ENCODE assay signal across 1 cellular context in genomic region chr16:24113115-24113745, GRCh38.
A peak's percentile ranks its signal among the peaks of the same experiment; 100 is the strongest.
TF ChIP-seq lines count a peak whose summit lies in the region.

No MANE protein-coding gene starts in this region.

TF ChIP-seq in K562, 482 proteins besides CTCF, POLR2A, EP300 and RAD21 (continued from another document):
- TF ChIP-seq, protein P1, sequence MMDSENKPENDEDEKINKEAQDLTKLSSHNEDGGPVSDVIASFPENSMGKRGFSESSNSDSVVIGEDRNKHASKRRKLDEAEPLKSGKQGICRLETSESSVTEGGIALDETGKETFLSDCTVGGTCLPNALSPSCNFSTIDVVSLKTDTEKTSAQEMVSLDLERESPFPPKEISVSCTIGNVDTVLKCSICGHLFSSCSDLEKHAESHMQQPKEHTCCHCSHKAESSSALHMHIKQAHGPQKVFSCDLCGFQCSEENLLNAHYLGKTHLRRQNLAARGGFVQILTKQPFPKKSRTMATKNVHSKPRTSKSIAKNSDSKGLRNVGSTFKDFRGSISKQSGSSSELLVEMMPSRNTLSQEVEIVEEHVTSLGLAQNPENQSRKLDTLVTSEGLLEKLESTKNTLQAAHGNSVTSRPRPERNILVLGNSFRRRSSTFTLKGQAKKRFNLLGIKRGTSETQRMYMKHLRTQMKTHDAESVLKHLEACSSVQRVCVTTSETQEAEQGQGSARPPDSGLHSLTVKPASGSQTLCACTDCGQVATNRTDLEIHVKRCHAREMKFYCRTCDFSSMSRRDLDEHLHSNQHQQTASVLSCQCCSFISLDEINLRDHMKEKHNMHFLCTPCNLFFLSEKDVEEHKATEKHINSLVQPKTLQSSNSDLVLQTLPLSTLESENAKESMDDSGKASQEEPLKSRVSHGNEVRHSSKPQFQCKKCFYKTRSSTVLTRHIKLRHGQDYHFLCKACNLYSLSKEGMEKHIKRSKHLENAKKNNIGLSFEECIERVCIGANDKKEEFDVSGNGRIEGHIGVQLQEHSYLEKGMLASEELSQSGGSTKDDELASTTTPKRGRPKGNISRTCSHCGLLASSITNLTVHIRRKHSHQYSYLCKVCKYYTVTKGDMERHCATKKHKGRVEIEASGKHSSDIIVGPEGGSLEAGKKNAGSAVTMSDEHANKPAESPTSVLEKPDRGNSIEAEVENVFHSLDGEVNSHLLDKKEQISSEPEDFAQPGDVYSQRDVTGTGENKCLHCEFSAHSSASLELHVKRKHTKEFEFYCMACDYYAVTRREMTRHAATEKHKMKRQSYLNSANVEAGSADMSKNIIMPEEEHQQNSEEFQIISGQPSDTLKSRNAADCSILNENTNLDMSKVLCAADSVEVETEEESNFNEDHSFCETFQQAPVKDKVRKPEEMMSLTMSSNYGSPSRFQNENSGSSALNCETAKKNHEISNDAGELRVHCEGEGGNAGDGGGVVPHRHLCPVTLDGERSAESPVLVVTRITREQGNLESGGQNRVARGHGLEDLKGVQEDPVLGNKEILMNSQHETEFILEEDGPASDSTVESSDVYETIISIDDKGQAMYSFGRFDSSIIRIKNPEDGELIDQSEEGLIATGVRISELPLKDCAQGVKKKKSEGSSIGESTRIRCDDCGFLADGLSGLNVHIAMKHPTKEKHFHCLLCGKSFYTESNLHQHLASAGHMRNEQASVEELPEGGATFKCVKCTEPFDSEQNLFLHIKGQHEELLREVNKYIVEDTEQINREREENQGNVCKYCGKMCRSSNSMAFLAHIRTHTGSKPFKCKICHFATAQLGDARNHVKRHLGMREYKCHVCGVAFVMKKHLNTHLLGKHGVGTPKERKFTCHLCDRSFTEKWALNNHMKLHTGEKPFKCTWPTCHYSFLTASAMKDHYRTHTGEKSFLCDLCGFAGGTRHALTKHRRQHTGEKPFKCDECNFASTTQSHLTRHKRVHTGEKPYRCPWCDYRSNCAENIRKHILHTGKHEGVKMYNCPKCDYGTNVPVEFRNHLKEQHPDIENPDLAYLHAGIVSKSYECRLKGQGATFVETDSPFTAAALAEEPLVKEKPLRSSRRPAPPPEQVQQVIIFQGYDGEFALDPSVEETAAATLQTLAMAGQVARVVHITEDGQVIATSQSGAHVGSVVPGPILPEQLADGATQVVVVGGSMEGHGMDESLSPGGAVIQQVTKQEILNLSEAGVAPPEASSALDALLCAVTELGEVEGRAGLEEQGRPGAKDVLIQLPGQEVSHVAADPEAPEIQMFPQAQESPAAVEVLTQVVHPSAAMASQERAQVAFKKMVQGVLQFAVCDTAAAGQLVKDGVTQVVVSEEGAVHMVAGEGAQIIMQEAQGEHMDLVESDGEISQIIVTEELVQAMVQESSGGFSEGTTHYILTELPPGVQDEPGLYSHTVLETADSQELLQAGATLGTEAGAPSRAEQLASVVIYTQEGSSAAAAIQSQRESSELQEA (IDR thresholded peaks at IDR 0.05; ENCODE audit: low read depth) = peak; percentile 47; the same call in 1 of the 2 replicates
- peak; percentile 51; the same call in 1 of the 2 replicates for TF ChIP-seq SUPT5H (IDR thresholded peaks at IDR 0.05)
